Comparison of ENCODE assay signal across 19 cellular contexts in the genomic region with DNA sequence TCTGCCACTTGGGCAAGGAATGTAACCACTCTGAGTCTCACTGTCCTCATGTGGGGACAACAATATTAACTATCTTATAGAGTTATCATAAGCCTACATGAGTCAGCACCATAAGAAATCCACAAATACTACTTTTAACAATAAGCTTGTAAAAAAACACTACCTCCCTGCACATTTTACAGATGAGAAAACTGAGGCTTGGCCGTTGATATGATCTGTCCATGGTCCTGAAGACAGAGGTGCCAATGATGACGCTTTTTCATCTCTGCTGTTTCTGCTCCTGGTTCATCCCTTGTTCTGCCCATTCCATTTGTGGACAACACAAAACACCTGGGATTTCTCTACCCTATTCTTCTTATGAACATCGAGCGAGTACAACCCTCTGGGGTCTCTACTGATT.
"Had no signal": no experiment of that assay in that cellular context is flagged by ENCODE, and none has a peak within 500 bp of the region (broad histone marks: within the 10 kb centered on the region; RNA-seq: fewer than 3 reads in every experiment).

No MANE protein-coding gene starts in this region.

- H3K4me3 Mint-ChIP-seq: activated T-helper 1 cell treated with anti-CD3 and anti-CD28 coated beads, Interleukin-12 subunit alpha, Interleukin-12 subunit beta, Interleukin-2, Interleukin-4 antibody, amounts not matched to agents 30 ng/mL and 10 ng/mL and 1 ng/mL, durations not matched to agents 14 hours and 24 hours and 36 hours; effector memory CD8-positive, alpha-beta T cell; stimulated activated naive CD8-positive, alpha-beta T cell treated with anti-CD3 and anti-CD28 coated beads, Interleukin-15, amount 100 ng/mL, for 72 hours had no signal

- H3K9me3 Mint-ChIP-seq: activated T-helper 1 cell treated with anti-CD3 and anti-CD28 coated beads, Interleukin-12 subunit alpha, Interleukin-12 subunit beta, Interleukin-2, Interleukin-4 antibody, amounts not matched to agents 30 ng/mL and 10 ng/mL and 1 ng/mL, durations not matched to agents 14 hours and 24 hours and 36 hours; effector memory CD8-positive, alpha-beta T cell; stimulated activated naive CD8-positive, alpha-beta T cell treated with anti-CD3 and anti-CD28 coated beads, Interleukin-15, amount 100 ng/mL, for 72 hours had no signal

- H3K36me3 ChIP-seq: lower lobe of right lung, ovary, suprapubic skin, vagina had no signal

- H3K4me1 ChIP-seq: body of pancreas, lower lobe of right lung, psoas muscle, suprapubic skin, vagina had no signal

- H3K4me1 Mint-ChIP-seq: stimulated activated naive CD8-positive, alpha-beta T cell treated with anti-CD3 and anti-CD28 coated beads, Interleukin-15, amount 100 ng/mL, for 72 hours had no signal

- H3K79me2 ChIP-seq: hepatocyte had no signal

- H3K4me3 ChIP-seq: body of pancreas, hepatocyte, lower lobe of right lung, ovary, psoas muscle, skin epidermis, suprapubic skin, vagina had no signal

- H3K27ac Mint-ChIP-seq: activated T-helper 1 cell treated with anti-CD3 and anti-CD28 coated beads, Interleukin-12 subunit alpha, Interleukin-12 subunit beta, Interleukin-2, Interleukin-4 antibody, amounts not matched to agents 30 ng/mL and 10 ng/mL and 1 ng/mL, durations not matched to agents 14 hours and 24 hours and 36 hours; effector memory CD8-positive, alpha-beta T cell; naive thymus-derived CD8-positive, alpha-beta T cell; stimulated activated naive CD8-positive, alpha-beta T cell treated with anti-CD3 and anti-CD28 coated beads, Interleukin-15, amount 100 ng/mL, for 72 hours had no signal

- ATAC-seq: body of pancreas; effector memory CD8-positive, alpha-beta T cell; lower lobe of right lung; naive thymus-derived CD8-positive, alpha-beta T cell; psoas muscle; right cardiac atrium; stimulated activated naive CD8-positive, alpha-beta T cell treated with anti-CD3 and anti-CD28 coated beads, Interleukin-15, amount 100 ng/mL, for 72 hours had no signal

- H3K27ac ChIP-seq: body of pancreas, hepatocyte, lower lobe of right lung, ovary, psoas muscle, skin epidermis, suprapubic skin, vagina had no signal

- DNase-seq: activated CD4-positive, alpha-beta T cell treated with anti-CD3 and anti-CD28 coated beads, Interleukin-2, amount 50 U/mL, for 4 hours; activated gamma-delta T cell treated with Interleukin-2 at 50 U/mL for 16 hours; activated T-cell treated with anti-CD3 and anti-CD28 coated beads for 4 hours; body of pancreas; dermis blood vessel endothelial cell; effector memory CD8-positive, alpha-beta T cell; foreskin fibroblast; lower lobe of right lung; naive thymus-derived CD8-positive, alpha-beta T cell; ovary; psoas muscle; right cardiac atrium; stimulated activated naive CD8-positive, alpha-beta T cell treated with anti-CD3 and anti-CD28 coated beads, Interleukin-15, amount 100 ng/mL, for 72 hours; T1000 had no signal

- H3K9me3 ChIP-seq: body of pancreas, lower lobe of right lung, ovary, psoas muscle, suprapubic skin, vagina had no signal

- H3K4me2 ChIP-seq: hepatocyte had no signal

- H3K27me3 ChIP-seq: body of pancreas, hepatocyte, ovary, vagina had no signal

- H2AFZ ChIP-seq: hepatocyte had no signal
